ENCODE assay signal across 7 cellular contexts in the genomic region with DNA sequence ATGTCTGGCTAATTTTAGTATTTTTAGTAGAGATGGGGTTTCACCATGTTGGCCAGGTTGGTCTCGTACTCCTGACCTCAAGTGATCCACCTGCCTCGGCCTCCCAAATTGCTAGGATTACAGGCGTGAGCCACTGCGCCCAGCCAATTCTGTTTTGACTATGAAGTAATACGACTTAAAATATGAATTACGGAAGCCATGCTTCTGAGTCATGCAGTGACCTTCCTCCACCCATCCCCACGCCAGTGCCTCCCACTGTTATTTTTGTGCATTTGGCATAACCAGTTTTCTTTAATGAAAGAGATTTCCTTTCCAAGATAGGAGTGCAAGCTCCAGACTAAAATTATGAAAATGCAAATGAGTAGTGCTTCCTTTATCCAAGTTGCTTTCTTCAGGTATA.
DNase-seq lines count a peak whose midpoint lies in the region; ATAC-seq and TF ChIP-seq lines count a peak whose summit lies in the region.
"Not testable (repeated sequence)": the region's sequence is repeated elsewhere in the genome, so short reads cannot be mapped to it uniquely, and the experiment has no call there.

No MANE protein-coding gene starts in this region.

- not testable (repeated sequence) for H3K4me2 ChIP-seq in IMR-90 (ENCODE audit: low read depth, low read length); SK-N-SH; hepatocyte

- H3K9ac ChIP-seq in IMR-90 (ENCODE audit: low read depth, low read length): not testable (repeated sequence)
- 0 out of 2 replicates have a peak overlapping the region, but pooled peaks have one; percentile 7 for H3K9ac ChIP-seq in SK-N-SH

- DNase-seq in IMR-90 (peak; percentile 24), choroid plexus epithelial cell (ENCODE audit: low read depth) (peak; percentile 83), fibroblast of mammary gland (ENCODE audit: low read depth) (peak; percentile 54), stromal cell of bone marrow (ENCODE audit: low read depth) (peak; percentile 38)
- not testable (repeated sequence) for DNase-seq in SK-N-SH; hepatocyte (ENCODE audit: low spot score); omental fat pad (ENCODE audit: low spot score)

- not testable (repeated sequence) for H4K20me1 ChIP-seq in IMR-90 (ENCODE audit: insufficient read depth, low read length); SK-N-SH (ENCODE audit: insufficient read depth); hepatocyte (ENCODE audit: insufficient read depth, poor library complexity, severe bottlenecking)

- not testable (repeated sequence) for H3K4me1 ChIP-seq in IMR-90 (ENCODE audit: control insufficient read depth, insufficient read depth, low read length)
- H3K4me1 ChIP-seq in SK-N-SH (ENCODE audit: control insufficient read depth in 1 of 2, insufficient read depth in 2 of 2, low read depth in 1 of 2, low read length in 1 of 2): peaks cover 0 to 54% of the 10 kb centered on the region in 2 experiments; a peak in 1 of 4 replicates
- H3K4me1 ChIP-seq in hepatocyte (ENCODE audit: insufficient read depth): peaks cover 18% of the 10 kb centered on the region

- not testable (repeated sequence) for TF ChIP-seq RAD21 in IMR-90 (IDR thresholded peaks at IDR 0.05; ENCODE audit: low read length); SK-N-SH (IDR thresholded peaks at IDR 0.05; ENCODE audit: low read length)

- TF ChIP-seq POLR2A in IMR-90 (IDR thresholded peaks at IDR 0.05; ENCODE audit: low read depth, low read length): not testable (repeated sequence)

- not testable (repeated sequence) for H3K23ac ChIP-seq in IMR-90 (ENCODE audit: low read depth, low read length)

- BruUV-seq in IMR-90 (replicated peaks; lab: Mats Ljungman, UMichigan): not testable (repeated sequence)

- H4K91ac ChIP-seq in IMR-90 (ENCODE audit: insufficient read depth, low read depth, low read length): not testable (repeated sequence)

- not testable (repeated sequence) for ATAC-seq in IMR-90 (ENCODE audit: low read depth)
- ATAC-seq in omental fat pad (ENCODE audit: low FRiP score): peak; percentile 53

- H4K8ac ChIP-seq in IMR-90 (ENCODE audit: low read depth in 2 of 2, low read length in 2 of 2): not testable (repeated sequence)

- intact Hi-C loops in IMR-90 (cut with micrococcal nuclease): not testable (repeated sequence)

- H3K27me3 ChIP-seq in IMR-90 (ENCODE audit: control insufficient read depth, insufficient read depth, low read length); SK-N-SH (ENCODE audit: insufficient read depth); hepatocyte: not testable (repeated sequence)

- CTCF ChIA-PET in IMR-90 (lab: Yijun Ruan, JAX) (interaction anchor here (0.9 to 1.4 kb wide), 2 partner anchors 101 to 137 kb away, joined by 3 to 5 read pairs; a partner anchor contains a TSS), SK-N-SH (lab: Yijun Ruan, JAX) (interaction anchor here (0.9 to 1.0 kb wide), 2 partner anchors 22 to 149 kb away, joined by 3 read pairs; no protein-coding TSS in a partner anchor)

- not testable (repeated sequence) for H3K79me2 ChIP-seq in SK-N-SH (ENCODE audit: insufficient read depth); hepatocyte

- not testable (repeated sequence) for H4K5ac ChIP-seq in IMR-90 (ENCODE audit: low read depth, low read length)

- not testable (repeated sequence) for H3K9me1 ChIP-seq in IMR-90 (ENCODE audit: insufficient read depth, low read length)

- not testable (repeated sequence) for H2BK120ac ChIP-seq in IMR-90 (ENCODE audit: low read depth, low read length)

- H3K79me1 ChIP-seq in IMR-90 (ENCODE audit: low read depth in 1 of 2, low read length in 2 of 2): not testable (repeated sequence)

- not testable (repeated sequence) for H3K9me2 ChIP-seq in SK-N-SH; hepatocyte (replicated peaks; ENCODE audit: insufficient read depth)

- not testable (repeated sequence) for H2AK5ac ChIP-seq in IMR-90 (ENCODE audit: low read depth, low read length)

- H3K56ac ChIP-seq in IMR-90 (ENCODE audit: extremely low read depth, insufficient read depth, low read length): not testable (repeated sequence)

- TF ChIP-seq EP300 in SK-N-SH (IDR thresholded peaks at IDR 0.05; ENCODE audit: borderline replicate concordance in 1 of 2, low read depth in 1 of 2, low read length in 1 of 2): not testable (repeated sequence)

- H2BK15ac ChIP-seq in IMR-90 (ENCODE audit: low read depth, low read length): not testable (repeated sequence)

- dilution Hi-C loops in IMR-90 (cut with HindIII; ENCODE audit: low sequenced_read_pairs, unreplicated experiment): not testable (repeated sequence)

- peaks cover 23% of the 10 kb centered on the region for H3F3A ChIP-seq in SK-N-SH (replicated peaks; ENCODE audit: insufficient read depth)

- H2AK9ac ChIP-seq in IMR-90 (replicated peaks; ENCODE audit: low read depth, low read length, poor library complexity): not testable (repeated sequence)

- H2BK5ac ChIP-seq in IMR-90 (ENCODE audit: low read depth, low read length, poor library complexity, severe bottlenecking): not testable (repeated sequence)

- TF ChIP-seq CTCF in IMR-90 (conservative IDR thresholded peaks at IDR 0.05; ENCODE audit: low read depth, low read length); SK-N-SH (IDR thresholded peaks at IDR 0.05); choroid plexus epithelial cell (conservative IDR thresholded peaks at IDR 0.05; ENCODE audit: low read depth, low read length); fibroblast of mammary gland (conservative IDR thresholded peaks at IDR 0.05; ENCODE audit: control insufficient read depth, insufficient read depth, low read depth, low read length); hepatocyte (IDR thresholded peaks at IDR 0.05; ENCODE audit: poor library complexity); omental fat pad (IDR thresholded peaks at IDR 0.05): not testable (repeated sequence)

- H3K18ac ChIP-seq in IMR-90 (ENCODE audit: low read depth, low read length): peak overlapping the region; percentile 41; the same call in 1 of the 2 replicates

- not testable (repeated sequence) for H3K9me3 ChIP-seq in IMR-90 (ENCODE audit: control insufficient read depth, insufficient read depth, low read length); SK-N-SH; hepatocyte (ENCODE audit: low read depth)

- H2BK20ac ChIP-seq in IMR-90 (ENCODE audit: low read depth, low read length): not testable (repeated sequence)

- POLR2A ChIA-PET in IMR-90 (lab: Charles Lee; ENCODE audit: unreplicated experiment); SK-N-SH (lab: Yijun Ruan, JAX): not testable (repeated sequence)

- 93% methylated on average over 3 of the region's 7 CpGs; no CpG with 5 or more reads in 1 of the 2 experiments for WGBS in IMR-90 (ENCODE audit: extremely low coverage in 2 of 2, insufficient read length in 1 of 2), 2 experiments
- 38% methylated on average over 5 of the region's 7 CpGs for WGBS in SK-N-SH (ENCODE audit: low lambda C conversion rate)
- WGBS in hepatocyte (ENCODE audit: low lambda C conversion rate, missing lambda C conversion rate): 87% methylated on average over 7 of the region's 7 CpGs

- in situ Hi-C loops in IMR-90 (cut with MboI; ENCODE audit: low sequenced_read_pairs): not testable (repeated sequence)

- not testable (repeated sequence) for H3K27ac ChIP-seq in IMR-90 (ENCODE audit: insufficient read depth, low read length)
- peak overlapping the region in 1 of 2 experiments; percentile 71; a peak in 2 of 4 replicates for H3K27ac ChIP-seq in SK-N-SH (ENCODE audit: low read depth in 2 of 2, low read length in 1 of 2)
- peak overlapping the region; percentile 83 for H3K27ac ChIP-seq in hepatocyte

- H2AFZ ChIP-seq in IMR-90 (replicated peaks; ENCODE audit: low read length, poor library complexity); hepatocyte: not testable (repeated sequence)
- peak overlapping the region; percentile 66; the same call in 1 of the 2 replicates for H2AFZ ChIP-seq in SK-N-SH (ENCODE audit: low read depth)

- H3K4ac ChIP-seq in IMR-90 (ENCODE audit: low read depth, low read length): not testable (repeated sequence)

- H3K14ac ChIP-seq in IMR-90 (replicated peaks; ENCODE audit: low read depth, low read length): 0 out of 2 replicates have a peak overlapping the region, but pooled peaks have one; percentile 11

- not testable (repeated sequence) for H3K4me3 ChIP-seq in IMR-90 (ENCODE audit: insufficient read depth, low read depth, low read length); SK-N-SH (ENCODE audit: low read depth in 2 of 2, low read length in 1 of 2); choroid plexus epithelial cell (ENCODE audit: low read depth, low read length); fibroblast of mammary gland (ENCODE audit: control insufficient read depth, low read depth, low read length); hepatocyte

- not testable (repeated sequence) for H3K36me3 ChIP-seq in IMR-90 (ENCODE audit: control insufficient read depth, insufficient read depth, low read length); SK-N-SH (replicated peaks in 1 of 2; ENCODE audit: control insufficient read depth in 1 of 2, insufficient read depth in 2 of 2, low read length in 1 of 2); hepatocyte (replicated peaks; ENCODE audit: insufficient read depth, low read depth)

TF ChIP-seq in SK-N-SH, 30 proteins besides CTCF, POLR2A, EP300 and RAD21:
- TF ChIP-seq FOSL2 (IDR thresholded peaks at IDR 0.05; ENCODE audit: borderline replicate concordance, low read depth) (peak; percentile 55; the same call in 1 of the 2 replicates), RXRA (IDR thresholded peaks at IDR 0.05; ENCODE audit: borderline replicate concordance, low read depth) (0 out of 2 replicates have a peak, but pooled peaks have one; percentile 14), JUND (IDR thresholded peaks at IDR 0.05) (peak; percentile 68), MEF2A (IDR thresholded peaks at IDR 0.05; ENCODE audit: borderline replicate concordance, low read depth) (peak; percentile 75)
